In the genomic region with DNA sequence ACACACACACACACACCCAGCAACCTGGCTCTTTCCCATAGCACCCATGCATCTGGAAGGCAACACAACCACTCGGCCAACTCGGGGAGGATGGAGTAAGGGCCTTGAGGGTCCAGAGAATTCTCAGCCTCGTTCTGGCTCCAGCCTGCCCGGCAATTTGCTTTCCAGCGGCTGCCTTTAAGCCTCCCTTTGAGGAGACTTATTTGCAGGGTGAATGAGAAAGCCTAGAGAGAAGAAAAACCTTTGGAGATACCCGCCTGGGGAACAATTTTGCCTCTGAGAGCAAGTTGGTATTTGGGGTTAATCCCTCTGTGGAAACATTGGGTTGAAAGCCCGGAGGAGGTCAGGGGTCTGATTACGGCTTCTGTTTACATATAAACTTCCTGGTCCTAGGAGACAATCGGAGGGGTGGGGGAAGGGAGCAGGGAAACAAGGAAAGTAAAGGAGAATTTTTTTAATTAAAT, we compare ENCODE assay signal across 19 cellular contexts.
DNase-seq lines count a peak whose midpoint lies in the region; ATAC-seq lines count a peak whose summit lies in the region.
"Had no signal": no experiment of that assay in that cellular context is flagged by ENCODE, and none has a peak within 500 bp of the region (broad histone marks: within the 10 kb centered on the region; RNA-seq: fewer than 3 reads in every experiment).

No MANE protein-coding gene starts in this region.

- ATAC-seq in left lobe of liver = peak; percentile 58
- ATAC-seq: activated CD8-positive, alpha-beta memory T cell treated with anti-CD3 and anti-CD28 coated beads, Interleukin-2, amount 10 ng/mL, durations not matched to agents 7 days and 5 days; naive thymus-derived CD4-positive, alpha-beta T cell; SK-N-SH treated with all-trans-retinoic acid at 6 μM for 48 hours had no signal

- H3K27me3 ChIP-seq in HUES6 (ENCODE audit: control insufficient read depth, insufficient read depth, low read length) (peaks cover 10% of the 10 kb centered on the region; the same call in 1 of the 2 replicates), SJCRH30 (no peaks in the 10 kb centered on the region), skeletal muscle tissue (ENCODE audit: control insufficient read depth in 3 of 3, insufficient read depth in 3 of 3, low read length in 3 of 3) (no peaks in the 10 kb centered on the region)
- H3K27me3 ChIP-seq: breast epithelium, sigmoid colon had no signal

- DNase-seq in SJCRH30 (peak; percentile 46 to 54), left lobe of liver (ENCODE audit: low spot score) (no peak), C1 segment of cervical spinal cord (lab: John Stamatoyannopoulos, UW) (no peak), SW480 (ENCODE audit: low spot score) (no peak)
- DNase-seq in activated CD4-positive, alpha-beta T cell treated with anti-CD3 and anti-CD28 coated beads for 48 hours = no peak
- DNase-seq: activated CD8-positive, alpha-beta memory T cell treated with anti-CD3 and anti-CD28 coated beads, Interleukin-2, amount 10 ng/mL, durations not matched to agents 7 days and 5 days; activated naive CD4-positive, alpha-beta T cell; CD4-positive, alpha-beta memory T cell; Kasumi-1; kidney glomerular epithelial cell; naive thymus-derived CD4-positive, alpha-beta T cell; NCI-H2081; sigmoid colon; stimulated activated naive CD4-positive, alpha-beta T cell treated with Interleukin-2 at 50 U/mL for 16 hours had no signal

- H3K4me1 ChIP-seq in HUES6 (ENCODE audit: control insufficient read depth, insufficient read depth, low read length) = peaks cover 38% of the 10 kb centered on the region
- H3K4me1 ChIP-seq in SJCRH30 = peaks cover 31% of the 10 kb centered on the region
- peaks cover 10 to 14% (median 13%) of the 10 kb centered on the region in 3 donors for H3K4me1 ChIP-seq in skeletal muscle tissue (ENCODE audit: control insufficient read depth in 3 of 3, insufficient read depth in 3 of 3, low read length in 3 of 3)
- H3K4me1 ChIP-seq: breast epithelium had no signal

- H3K4me3 ChIP-seq in HUES6 (ENCODE audit: low read depth, low read length) = no peak overlapping the region
- H3K4me3 ChIP-seq in SJCRH30 = peak overlapping the region; percentile 30
- H3K4me3 ChIP-seq in skeletal muscle tissue (ENCODE audit: low read length in 3 of 3) = peak overlapping the region in 2 of 3 donors; percentile 4 to 35
- H3K4me3 ChIP-seq: breast epithelium, sigmoid colon had no signal

- no peaks in the 10 kb centered on the region for H3K36me3 ChIP-seq in HUES6 (ENCODE audit: control insufficient read depth, insufficient read depth, low read length)
- no peaks in the 10 kb centered on the region for H3K36me3 ChIP-seq in SJCRH30
- H3K36me3 ChIP-seq in skeletal muscle tissue (ENCODE audit: control insufficient read depth in 3 of 3, insufficient read depth in 3 of 3, low read length in 3 of 3) = no peaks in the 10 kb centered on the region
- H3K36me3 ChIP-seq: breast epithelium, sigmoid colon had no signal

- H3K9ac ChIP-seq in HUES6 (ENCODE audit: low read length) (peak overlapping the region; percentile 20), skeletal muscle tissue (ENCODE audit: low read depth in 1 of 3, low read length in 3 of 3) (peak overlapping the region in 2 of 3 donors; percentile 41 to 60)

- no peaks in the 10 kb centered on the region for H3K9me3 ChIP-seq in HUES6 (ENCODE audit: control insufficient read depth, insufficient read depth, low read depth, low read length)
- no peaks in the 10 kb centered on the region for H3K9me3 ChIP-seq in SJCRH30 (replicated peaks)
- H3K9me3 ChIP-seq in skeletal muscle tissue (ENCODE audit: control insufficient read depth in 3 of 3, low read length in 3 of 3) = no peaks in the 10 kb centered on the region
- H3K9me3 ChIP-seq: breast epithelium, sigmoid colon had no signal

- H3K27ac ChIP-seq in HUES6 (ENCODE audit: low read depth, low read length) (no peak overlapping the region), SJCRH30 (no peak overlapping the region; the same call in 1 of the 2 replicates), skeletal muscle tissue (ENCODE audit: low read depth, low read length) (no peak overlapping the region)
- H3K27ac ChIP-seq: breast epithelium, VCaP had no signal

Comparison
In these comparisons a context has a peak if more than half of its experiments do, and no peak if none do; other contexts are left out.
1. DNase-seq: peak in SJCRH30 (2 of 2); none in left lobe of liver (single experiment), activated CD4-positive, alpha-beta T cell treated with anti-CD3 and anti-CD28 coated beads for 48 hours (single experiment), C1 segment of cervical spinal cord (0 of 14) and SW480 (single experiment).